In the genomic region with DNA sequence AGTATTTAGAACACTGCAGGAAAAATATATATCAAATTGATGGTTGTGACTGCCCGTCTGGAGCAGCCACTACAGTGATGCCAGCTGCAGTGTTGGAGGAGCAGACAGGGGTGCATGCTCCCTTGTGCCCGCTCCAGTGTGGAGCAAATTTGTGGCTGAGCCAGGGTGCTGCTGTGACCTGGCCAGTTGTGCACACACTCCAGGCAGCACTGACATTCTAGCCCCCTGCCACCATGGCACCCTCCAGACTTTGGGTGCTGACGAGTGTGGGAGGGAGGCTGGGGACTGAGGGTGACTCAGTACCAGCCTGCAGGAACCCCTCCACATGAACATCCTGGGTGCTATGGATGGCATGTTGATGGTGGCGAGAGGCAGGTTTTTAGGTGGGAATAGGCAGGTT, we compare ENCODE assay signal across 17 cellular contexts.
DNase-seq lines count a peak whose midpoint lies in the region; ATAC-seq and TF ChIP-seq lines count a peak whose summit lies in the region.
"Had no signal": no experiment of that assay in that cellular context is flagged by ENCODE, and none has a peak within 500 bp of the region (broad histone marks: within the 10 kb centered on the region; RNA-seq: fewer than 3 reads in every experiment).

No MANE protein-coding gene starts in this region.

- H3K36me3 Mint-ChIP-seq in chondrocyte (ENCODE audit: low read depth), result no peaks in the 10 kb centered on the region
- H3K36me3 Mint-ChIP-seq: CD14-positive monocyte; CD4-positive, alpha-beta memory T cell had no signal

- H3K36me3 ChIP-seq in spleen, result no peaks in the 10 kb centered on the region
- no peaks in the 10 kb centered on the region for H3K36me3 ChIP-seq in aorta (ENCODE audit: control insufficient read depth in 1 of 2, insufficient read depth in 2 of 2, low read length in 1 of 2)
- H3K36me3 ChIP-seq: BLaER1 had no signal

- WGBS in spleen, 5 donors, result 78 to 91% (median 86%) methylated on average over 4 of the region's 4 CpGs
- WGBS in aorta, 2 donors, result 86 to 88% methylated on average over 4 of the region's 4 CpGs

- H3K4me1 Mint-ChIP-seq in chondrocyte (ENCODE audit: low read depth), result peaks cover 3% of the 10 kb centered on the region
- H3K4me1 Mint-ChIP-seq: CD14-positive monocyte; CD4-positive, alpha-beta memory T cell had no signal

- H3K4me1 ChIP-seq in spleen (no peaks in the 10 kb centered on the region), aorta (ENCODE audit: control insufficient read depth in 1 of 2, insufficient read depth in 2 of 2, low read length in 2 of 2) (no peaks in the 10 kb centered on the region)
- H3K4me1 ChIP-seq: BLaER1 had no signal

- peak; percentile 48 for ATAC-seq in aorta (ENCODE audit: low FRiP score)
- ATAC-seq in GM21515 (IDR thresholded peaks at IDR 0.05; ENCODE audit: unreplicated experiment), result no peak
- no peak for ATAC-seq in GM21447 (IDR thresholded peaks at IDR 0.05; ENCODE audit: unreplicated experiment)

- H3K27me3 ChIP-seq in spleen (replicated peaks in 1 of 7), result no peaks in the 10 kb centered on the region
- no peaks in the 10 kb centered on the region for H3K27me3 ChIP-seq in aorta (ENCODE audit: control insufficient read depth in 1 of 2, insufficient read depth in 2 of 2, low read length in 1 of 2)
- H3K27me3 ChIP-seq: BLaER1 had no signal

- H3K4me3 ChIP-seq in spleen (no peak overlapping the region), aorta (ENCODE audit: low read length in 2 of 2) (no peak overlapping the region)
- H3K4me3 ChIP-seq: BLaER1, GM23248 had no signal

- H3K27ac Mint-ChIP-seq in chondrocyte (ENCODE audit: unreplicated experiment), result no peak overlapping the region
- H3K27ac Mint-ChIP-seq: CD14-positive monocyte; CD4-positive, alpha-beta memory T cell had no signal

- no peak for TF ChIP-seq POLR2A in spleen (IDR thresholded peaks at IDR 0.05)
- TF ChIP-seq POLR2A in erythroblast (IDR thresholded peaks at IDR 0.05; ENCODE audit: low read length), result no peak

- intact Hi-C loops in spleen (cut with DNase I; ENCODE audit: low total_unique reads), result no loop called here
- intact Hi-C loops in aorta (cut with DNase I), result no loop called here

- no peaks in the 10 kb centered on the region for H3K9me3 Mint-ChIP-seq in chondrocyte (ENCODE audit: low read depth)

- H3K4me3 Mint-ChIP-seq in chondrocyte (ENCODE audit: unreplicated experiment), result no peak overlapping the region
- H3K4me3 Mint-ChIP-seq: CD14-positive monocyte; CD4-positive, alpha-beta memory T cell had no signal

- H3K27ac ChIP-seq in spleen, result no peak overlapping the region
- H3K27ac ChIP-seq in aorta (ENCODE audit: low read depth in 1 of 2, low read length in 2 of 2), result no peak overlapping the region
- H3K27ac ChIP-seq: BLaER1, GM23248, HL-60 had no signal

- peaks cover 0 to 16% (median 6%) of the 10 kb centered on the region in 8 donors for H3K9me3 ChIP-seq in spleen
- no peaks in the 10 kb centered on the region for H3K9me3 ChIP-seq in aorta (ENCODE audit: control insufficient read depth, low read length)

- TF ChIP-seq CTCF in chondrocyte (IDR thresholded peaks at IDR 0.05), result no peak
- no peak for TF ChIP-seq CTCF in spleen (IDR thresholded peaks at IDR 0.05 in 8 of 11, conservative IDR thresholded peaks at IDR 0.05 in 3 of 11)

- DNase-seq in chondrocyte (ENCODE audit: low spot score) (peak; percentile 62), mesenteric fat pad (ENCODE audit: low spot score) (peak; percentile 65), spleen (peak; percentile 34), aorta (no peak), erythroblast (lab: John Stamatoyannopoulos, UW) (no peak)
- DNase-seq: 8988T, DMS153, DMS79, GF-D8, GM23248, HCEC 1CT had no signal

- no peaks in the 10 kb centered on the region for H3K27me3 Mint-ChIP-seq in chondrocyte (ENCODE audit: low read depth)
- H3K27me3 Mint-ChIP-seq: CD4-positive, alpha-beta memory T cell had no signal

Comparison
In these comparisons a context has a peak if more than half of its experiments do, and no peak if none do; other contexts are left out.
1. DNase-seq: peak in chondrocyte (single experiment), mesenteric fat pad (single experiment) and spleen (single experiment); none in aorta (0 of 2) and erythroblast (0 of 2).